Comparison of ENCODE assay signal across 9 cellular contexts in genomic region chr4:150940123-150940522, GRCh38.
"Had no signal": no experiment of that assay in that cellular context is flagged by ENCODE, and none has a peak within 500 bp of the region (broad histone marks: within the 10 kb centered on the region; RNA-seq: fewer than 3 reads in every experiment).

No MANE protein-coding gene starts in this region.

- H3K27ac Mint-ChIP-seq: HFFc6, IgD-negative memory B cell had no signal

- H3K27ac ChIP-seq: GM23248, HL-60 had no signal

- H3K9me3 ChIP-seq: HAP-1 had no signal

- ATAC-seq: HCT116, HepG2 had no signal

- DNase-seq: GM23248, GOT3, H7, HFFc6 had no signal

- H2AFZ ChIP-seq: GM23248 had no signal

- H3K4me3 Mint-ChIP-seq: HFFc6, IgD-negative memory B cell had no signal

- H3K9ac ChIP-seq: GM23248 had no signal

- H3K4me3 ChIP-seq: GM23248, HAP-1 had no signal

- H3K36me3 ChIP-seq: HAP-1 had no signal

- H3K27me3 Mint-ChIP-seq: IgD-negative memory B cell had no signal

- H3K9me3 Mint-ChIP-seq: HFFc6, IgD-negative memory B cell had no signal
